Comparison of ENCODE assay signal across 17 cellular contexts in the genomic region with DNA sequence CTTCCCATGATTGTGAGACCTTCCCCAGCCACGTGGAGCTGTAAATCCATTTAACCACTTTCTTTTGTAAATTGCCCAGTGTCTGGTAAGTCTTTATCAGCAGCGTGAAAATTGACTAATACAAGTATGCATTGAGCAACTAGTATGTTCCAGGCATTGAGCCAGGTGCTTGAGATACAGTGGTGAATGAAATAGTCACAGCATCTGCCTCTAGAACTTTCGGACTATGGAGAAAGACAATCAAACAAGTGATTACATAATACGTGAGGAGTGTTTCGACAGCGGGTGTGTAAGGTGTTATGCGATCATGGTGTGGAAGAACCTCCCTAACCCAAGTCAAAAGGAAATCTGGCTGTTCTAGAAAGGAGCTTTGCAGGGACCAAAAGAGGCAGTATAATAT. TPM values are rescaled to one million over a fixed set of nuclear protein-coding genes. Genes with fewer than 3 reads are reported as not detected.
DNase-seq lines count a peak whose midpoint lies in the region; ATAC-seq and TF ChIP-seq lines count a peak whose summit lies in the region.
"Had no signal": no experiment of that assay in that cellular context is flagged by ENCODE, and none has a peak within 500 bp of the region (broad histone marks: within the 10 kb centered on the region; RNA-seq: fewer than 3 reads in every experiment).

No MANE protein-coding gene starts in this region.

- H3K27ac ChIP-seq in adrenal gland (no peak overlapping the region), uterus (no peak overlapping the region)
- H3K27ac ChIP-seq: suprapubic skin had no signal

- H3K4me3 ChIP-seq in AG10803 (ENCODE audit: low read length) (no peak overlapping the region), adrenal gland (no peak overlapping the region), fibroblast of villous mesenchyme (ENCODE audit: low read depth, low read length) (no peak overlapping the region), uterus (no peak overlapping the region)
- H3K4me3 ChIP-seq: suprapubic skin had no signal

- POLR2A ChIA-PET in activated CD8-positive, alpha-beta T cell treated with anti-CD3 and anti-CD28 coated beads for 36 hours (lab: Charles Lee): no interaction called here

- intact Hi-C loops in adrenal gland (cut with DNase I): no loop called here
- intact Hi-C loops in activated CD8-positive, alpha-beta T cell treated with anti-CD3 and anti-CD28 coated beads for 36 hours (cut with micrococcal nuclease): no loop called here
- intact Hi-C loops in uterus (cut with DNase I; ENCODE audit: low total_unique reads): no loop called here

- no peaks in the 10 kb centered on the region for H3K4me1 ChIP-seq in adrenal gland (replicated peaks in 1 of 2)
- H3K4me1 ChIP-seq in uterus: no peaks in the 10 kb centered on the region
- H3K4me1 ChIP-seq: suprapubic skin had no signal

- no peak for TF ChIP-seq CTCF in AG10803 (conservative IDR thresholded peaks at IDR 0.05; ENCODE audit: low read length)
- TF ChIP-seq CTCF in HFFc6 (IDR thresholded peaks at IDR 0.05): no peak
- no peak for TF ChIP-seq CTCF in adrenal gland (IDR thresholded peaks at IDR 0.05)
- no peak for TF ChIP-seq CTCF in fibroblast of villous mesenchyme (IDR thresholded peaks at IDR 0.05; ENCODE audit: insufficient read depth, low read depth, low read length)
- no peak for TF ChIP-seq CTCF in activated CD8-positive, alpha-beta T cell treated with anti-CD3 and anti-CD28 coated beads for 36 hours (IDR thresholded peaks at IDR 0.05)
- TF ChIP-seq CTCF in uterus (IDR thresholded peaks at IDR 0.05): no peak

- peaks cover 7% of the 10 kb centered on the region for H3K27me3 Mint-ChIP-seq in HFFc6 (ENCODE audit: insufficient read depth)
- H3K27me3 Mint-ChIP-seq in activated CD8-positive, alpha-beta T cell treated with anti-CD3 and anti-CD28 coated beads for 36 hours: peaks cover 10% of the 10 kb centered on the region
- peaks cover 0 to 6% (median 0%) of the 10 kb centered on the region in 3 donors for H3K27me3 Mint-ChIP-seq in immature natural killer cell (ENCODE audit: low read depth in 3 of 3)
- H3K27me3 Mint-ChIP-seq: progenitor cell of endocrine pancreas had no signal

- H3K4me1 Mint-ChIP-seq in HFFc6 (ENCODE audit: low read depth) (peaks cover 8% of the 10 kb centered on the region; the same call in 1 of the 2 replicates), immature natural killer cell (no peaks in the 10 kb centered on the region)
- no peaks in the 10 kb centered on the region for H3K4me1 Mint-ChIP-seq in activated CD8-positive, alpha-beta T cell treated with anti-CD3 and anti-CD28 coated beads for 36 hours (ENCODE audit: low read depth)
- H3K4me1 Mint-ChIP-seq: activated CD4-positive, alpha-beta T cell treated with anti-CD3 and anti-CD28 coated beads, Interleukin-2, amount 10 ng/mL, durations not matched to agents 24 days and 14 days had no signal

- no peak overlapping the region for H3K27ac Mint-ChIP-seq in HFFc6
- H3K27ac Mint-ChIP-seq in activated CD8-positive, alpha-beta T cell treated with anti-CD3 and anti-CD28 coated beads for 36 hours: no peak overlapping the region
- H3K27ac Mint-ChIP-seq in immature natural killer cell: no peak overlapping the region
- H3K27ac Mint-ChIP-seq: activated CD4-positive, alpha-beta T cell treated with anti-CD3 and anti-CD28 coated beads, Interleukin-2, amount 10 ng/mL, durations not matched to agents 24 days and 14 days; IgD-negative memory B cell; progenitor cell of endocrine pancreas; T-helper 2 cell treated with Interferon-gamma antibody and Interleukin-4, amounts not matched to agents 5 μg/mL and 100 μg/mL, for 36 hours had no signal

- H3K9me3 Mint-ChIP-seq in HFFc6: no peaks in the 10 kb centered on the region
- H3K9me3 Mint-ChIP-seq in activated CD8-positive, alpha-beta T cell treated with anti-CD3 and anti-CD28 coated beads for 36 hours: no peaks in the 10 kb centered on the region
- H3K9me3 Mint-ChIP-seq in immature natural killer cell: no peaks in the 10 kb centered on the region
- H3K9me3 Mint-ChIP-seq: activated CD4-positive, alpha-beta T cell treated with anti-CD3 and anti-CD28 coated beads, Interleukin-2, amount 10 ng/mL, durations not matched to agents 24 days and 14 days; IgD-negative memory B cell; T-helper 2 cell treated with Interferon-gamma antibody and Interleukin-4, amounts not matched to agents 5 μg/mL and 100 μg/mL, for 36 hours had no signal

- H3K27me3 ChIP-seq in adrenal gland (no peaks in the 10 kb centered on the region), uterus (no peaks in the 10 kb centered on the region)
- H3K27me3 ChIP-seq: suprapubic skin had no signal

- peak; percentile 64 for DNase-seq in AG10803 (ENCODE audit: low read depth)
- peak; percentile 5 for DNase-seq in HFFc6
- DNase-seq in adrenal gland: peak in 4 of 7 donors; percentile 23 to 49 (median 36)
- DNase-seq in fibroblast of villous mesenchyme (ENCODE audit: low read depth): peak; percentile 76
- DNase-seq in activated CD8-positive, alpha-beta T cell treated with anti-CD3 and anti-CD28 coated beads for 36 hours: no peak
- DNase-seq in activated CD8-positive, alpha-beta memory T cell treated with anti-CD3 and anti-CD28 coated beads for 24 hours: no peak
- no peak for DNase-seq in immature natural killer cell
- DNase-seq in uterus: no peak
- DNase-seq: activated CD4-positive, alpha-beta T cell treated with anti-CD3 and anti-CD28 coated beads, Interleukin-2, amount 10 ng/mL, durations not matched to agents 24 days and 14 days; aorta; DMS 273 treated with DMSO at 0.1 percent for 48 hours; NCI-H1436; NCI-H510A treated with DMSO at 0.1 percent for 48 hours had no signal

- H3K9me3 ChIP-seq in adrenal gland (replicated peaks in 1 of 3) (no peaks in the 10 kb centered on the region), uterus (no peaks in the 10 kb centered on the region)
- H3K9me3 ChIP-seq: suprapubic skin had no signal

- CTCF ChIA-PET in activated CD8-positive, alpha-beta T cell treated with anti-CD3 and anti-CD28 coated beads for 36 hours (lab: Charles Lee): no interaction called here

- ATAC-seq in activated CD8-positive, alpha-beta T cell treated with anti-CD3 and anti-CD28 coated beads for 36 hours: no peak

- 57 to 69% (median 66%) methylated on average over 7 of the region's 7 CpGs for WGBS in adrenal gland, 4 donors

- no peaks in the 10 kb centered on the region for H3K36me3 Mint-ChIP-seq in HFFc6 (ENCODE audit: low read depth)
- H3K36me3 Mint-ChIP-seq in activated CD8-positive, alpha-beta T cell treated with anti-CD3 and anti-CD28 coated beads for 36 hours (ENCODE audit: low read depth): no peaks in the 10 kb centered on the region
- no peaks in the 10 kb centered on the region for H3K36me3 Mint-ChIP-seq in immature natural killer cell

- H3K36me3 ChIP-seq in adrenal gland (replicated peaks in 1 of 2) (no peaks in the 10 kb centered on the region), uterus (no peaks in the 10 kb centered on the region)
- H3K36me3 ChIP-seq: suprapubic skin had no signal

- H3K4me3 Mint-ChIP-seq in HFFc6 (no peak overlapping the region), immature natural killer cell (no peak overlapping the region)
- no peak overlapping the region for H3K4me3 Mint-ChIP-seq in activated CD8-positive, alpha-beta T cell treated with anti-CD3 and anti-CD28 coated beads for 36 hours
- H3K4me3 Mint-ChIP-seq: activated CD4-positive, alpha-beta T cell treated with anti-CD3 and anti-CD28 coated beads, Interleukin-2, amount 10 ng/mL, durations not matched to agents 24 days and 14 days; IgD-negative memory B cell; T-helper 2 cell treated with Interferon-gamma antibody and Interleukin-4, amounts not matched to agents 5 μg/mL and 100 μg/mL, for 36 hours had no signal

- TF ChIP-seq POLR2A in adrenal gland (IDR thresholded peaks at IDR 0.05): no peak
- no peak for TF ChIP-seq POLR2A in uterus (IDR thresholded peaks at IDR 0.05)

RNA-seq across cellular contexts. Expression of a gene that starts 21.6 kb away (rescaled TPM):
- total RNA-seq in HFFc6 (2021; fragmentation: NEBNext Ultra II Directional; extraction: Animal tissue kit (Norgen Biotek cat#: 25700)): 10 to 100 TPM; 32.3 to 54.7 (median 49.9) TPM
- total RNA-seq in adrenal gland (10 to 100 TPM; 22.3 to 41.1 (median 35.4) TPM), fibroblast of villous mesenchyme (52.5 and 75.6 TPM in 2 replicates), uterus (10 to 100 TPM; 21.0 to 65.9 (median 47.6) TPM)
- polyA plus RNA-seq in adrenal gland (10 to 100 TPM; 29.4 to 44.0 (median 33.2) TPM), immature natural killer cell (10 to 100 TPM in 2 of 3 donors, 1 to 10 TPM in 1; 7.3 to 29.7 (median 15.5) TPM)
- total RNA-seq in activated CD8-positive, alpha-beta T cell treated with anti-CD3 and anti-CD28 coated beads for 36 hours: 100 to 1,000 TPM; 140 to 145 TPM

RNA-seq across cellular contexts. Expression of a gene that starts 26.3 kb away (rescaled TPM):
- 10 to 100 TPM; 23.2 to 27.3 (median 25.1) TPM for total RNA-seq in HFFc6 (2021; fragmentation: NEBNext Ultra II Directional; extraction: Animal tissue kit (Norgen Biotek cat#: 25700))
- 10 to 100 TPM; 11.8 to 28.1 (median 21.2) TPM for total RNA-seq in adrenal gland
- polyA plus RNA-seq in adrenal gland: 10 to 100 TPM in 2 of 3 donors, 1 to 10 TPM in 1; 8.7 to 26.1 (median 13.1) TPM
- 10.3 and 16.4 TPM in 2 replicates for total RNA-seq in fibroblast of villous mesenchyme
- total RNA-seq in activated CD8-positive, alpha-beta T cell treated with anti-CD3 and anti-CD28 coated beads for 36 hours: 10 to 100 TPM; 22.0 to 23.6 TPM
- 10 to 100 TPM in 2 of 3 donors, 1 to 10 TPM in 1; 8.9 to 17.1 (median 10.8) TPM for polyA plus RNA-seq in immature natural killer cell
- total RNA-seq in uterus: 10 to 100 TPM; 13.2 to 35.6 (median 20.6) TPM

Comparison
In these comparisons a context has a peak if more than half of its experiments do, and no peak if none do; other contexts are left out.
1. DNase-seq: peak in AG10803 (single experiment), HFFc6 (single experiment), adrenal gland (4 of 7) and fibroblast of villous mesenchyme (single experiment); none in activated CD8-positive, alpha-beta T cell treated with anti-CD3 and anti-CD28 coated beads for 36 hours (single experiment), activated CD8-positive, alpha-beta memory T cell treated with anti-CD3 and anti-CD28 coated beads for 24 hours (single experiment), immature natural killer cell (0 of 3) and uterus (0 of 2).